ENCODE assay signal across 11 cellular contexts in the genomic region with DNA sequence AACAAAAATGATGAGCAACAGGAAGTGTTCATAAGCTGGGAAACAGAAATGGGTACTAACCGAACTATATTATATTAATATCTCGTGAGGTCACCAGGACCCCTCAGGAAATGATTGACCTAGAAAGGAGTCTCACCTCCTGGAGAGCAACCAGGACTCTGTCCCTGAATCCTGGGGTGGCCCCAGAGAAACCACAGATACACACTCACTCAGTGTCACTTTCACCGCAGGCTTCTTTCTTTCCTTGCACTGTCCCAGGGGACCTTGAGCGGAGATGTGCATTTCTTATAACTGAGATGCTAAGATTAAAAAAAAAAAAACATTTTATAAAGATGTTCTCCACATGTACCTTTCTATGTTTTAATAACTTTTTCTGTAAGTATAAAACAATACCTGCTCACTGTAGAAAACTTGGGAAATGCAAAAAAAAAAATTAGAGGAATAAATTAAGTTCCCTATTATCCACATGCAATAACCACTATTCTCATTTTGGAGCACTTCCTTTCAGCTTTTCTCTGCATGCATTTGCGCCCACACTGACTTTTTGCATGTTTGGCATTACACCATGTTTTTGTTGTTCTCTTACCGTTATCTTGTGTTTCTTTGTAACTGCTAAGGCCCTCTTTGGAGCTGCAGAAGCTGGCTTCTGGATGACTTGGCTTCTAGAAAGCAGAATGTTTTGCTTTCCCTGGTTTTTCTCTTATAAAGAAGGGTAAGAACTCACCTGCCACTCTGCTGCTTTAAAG. TPM values are rescaled to one million over a fixed set of nuclear protein-coding genes. Genes with fewer than 3 reads are reported as not detected.
DNase-seq lines count a peak whose midpoint lies in the region; ATAC-seq, FAIRE-seq and TF ChIP-seq lines count a peak whose summit lies in the region.
"Had no signal": no experiment of that assay in that cellular context is flagged by ENCODE, and none has a peak within 500 bp of the region (broad histone marks: within the 10 kb centered on the region; RNA-seq: fewer than 3 reads in every experiment).

No MANE protein-coding gene starts in this region.

- no peak overlapping the region for H2AFZ ChIP-seq in GM12878 (ENCODE audit: control insufficient read depth, low read depth, low read length)

- H3K27ac ChIP-seq in BLaER1 (no peak overlapping the region; the same call in 1 of the 2 replicates), GM12878 (ENCODE audit: control insufficient read depth, insufficient read depth) (peak overlapping the region; percentile 47)
- H3K27ac ChIP-seq: colonic mucosa had no signal

- no peaks in the 10 kb centered on the region for H3K36me3 ChIP-seq in BLaER1
- H3K36me3 ChIP-seq in GM12878 (ENCODE audit: control insufficient read depth in 2 of 2, insufficient read depth in 2 of 2, low read length in 1 of 2): peaks cover 0 to 2% of the 10 kb centered on the region in 2 experiments; a peak in 2 of 4 replicates
- H3K36me3 ChIP-seq: colonic mucosa had no signal

- no peak for FAIRE-seq in GM12878 (lab: Jason Lieb, UNC)

- POLR2A ChIA-PET in GM12878 (lab: Charles Lee): interaction anchor here (0.7 to 3.0 kb wide), 2 partner anchors 15 to 218 kb away, joined by 3 to 9 read pairs; a partner anchor contains a TSS

- in situ Hi-C loops in GM12878 (cut with MboI): no loop called here

- TF ChIP-seq EP300 in GM12878 (IDR thresholded peaks at IDR 0.05; ENCODE audit: borderline replicate concordance in 1 of 2, control insufficient read depth in 1 of 2, low read depth in 2 of 2, low read length in 2 of 2): peak in 1 of 2 experiments; percentile 40; a peak in 1 of 4 replicates

- no peaks in the 10 kb centered on the region for H3K27me3 ChIP-seq in BLaER1
- H3K27me3 ChIP-seq in GM12878 (replicated peaks in 1 of 2; ENCODE audit: control insufficient read depth in 2 of 2, insufficient read depth in 2 of 2, low read length in 1 of 2): no peaks in the 10 kb centered on the region
- H3K27me3 ChIP-seq: colonic mucosa had no signal

- RAD21 ChIA-PET in GM12878 (lab: Charles Lee; ENCODE audit: unreplicated experiment): interaction anchor here (1.1 to 2.2 kb wide), 4 partner anchors 10 to 185 kb away, joined by 3 to 7 read pairs (median 4); no protein-coding TSS in a partner anchor

- intact Hi-C loops in GM12878 (cut with micrococcal nuclease; ENCODE audit: unreplicated experiment): loop anchor here (5.0 kb wide), 1 partner anchor 39 kb away; a partner anchor contains a TSS

- H4K20me1 ChIP-seq in BLaER1 (peaks cover 71% of the 10 kb centered on the region), GM12878 (ENCODE audit: control insufficient read depth, insufficient read depth) (no peaks in the 10 kb centered on the region)

- H3K4me1 ChIP-seq in BLaER1 (peaks cover 96% of the 10 kb centered on the region), GM12878 (ENCODE audit: control insufficient read depth, insufficient read depth, low read length) (peaks cover 32% of the 10 kb centered on the region)

- H3K9me3 ChIP-seq in BLaER1 (no peaks in the 10 kb centered on the region), GM12878 (replicated peaks; ENCODE audit: control insufficient read depth, insufficient read depth, low read length) (no peaks in the 10 kb centered on the region)
- H3K9me3 ChIP-seq: colonic mucosa had no signal

- H3K4me3 ChIP-seq in BLaER1: 0 out of 2 replicates have a peak overlapping the region, but pooled peaks have one; percentile 24
- H3K4me3 ChIP-seq in GM12878: no peak overlapping the region
- H3K4me3 ChIP-seq: colonic mucosa had no signal

- H3K9ac ChIP-seq in BLaER1: peak overlapping the region; percentile 36; the same call in 1 of the 2 replicates
- no peak overlapping the region for H3K9ac ChIP-seq in GM12878 (ENCODE audit: control insufficient read depth, insufficient read depth, low read length)

- TF ChIP-seq CTCF in GM12878 (IDR thresholded peaks at IDR 0.05 in 2 of 3, conservative IDR thresholded peaks at IDR 0.05 in 1 of 3; ENCODE audit: control insufficient read depth in 2 of 3, extremely low read depth in 1 of 3, insufficient read depth in 1 of 3, low read depth in 3 of 3, low read length in 3 of 3): no peak

- ATAC-seq in GM19372 (IDR thresholded peaks at IDR 0.05; ENCODE audit: low read depth, unreplicated experiment) (peak; percentile 76), HG02870 (IDR thresholded peaks at IDR 0.05; ENCODE audit: unreplicated experiment) (peak; percentile 44), GM12878 (peak; percentile 86), HG02840 (IDR thresholded peaks at IDR 0.05; ENCODE audit: low FRiP score, unreplicated experiment) (no peak), GM18505 (IDR thresholded peaks at IDR 0.05; ENCODE audit: unreplicated experiment) (no peak)
- ATAC-seq: activated T-helper 17 cell treated with anti-CD3 and anti-CD28 coated beads, Interleukin-2, amount 50 U/mL, for 72 hours had no signal

- BruUV-seq in GM12878 (replicated peaks; lab: Mats Ljungman, UMichigan): no TSS peak

- TF ChIP-seq POLR2A in GM12878 (IDR thresholded peaks at IDR 0.05; ENCODE audit: low read depth, low read length): no peak
- no peak for TF ChIP-seq POLR2A in GM18505 (IDR thresholded peaks at IDR 0.05; ENCODE audit: borderline replicate concordance, extremely low read depth, insufficient read depth, insufficient read length)

- 15% methylated on average over 6 of the region's 6 CpGs for WGBS in GM12878 (ENCODE audit: insufficient coverage, insufficient replicate concordance, low lambda C conversion rate, missing lambda C conversion rate)

- TF ChIP-seq RAD21 in GM12878 (IDR thresholded peaks at IDR 0.05; ENCODE audit: insufficient read depth, low read depth, low read length): no peak

- peak overlapping the region; percentile 94 for H3K4me2 ChIP-seq in BLaER1
- H3K4me2 ChIP-seq in GM12878 (ENCODE audit: control insufficient read depth, insufficient read depth): peak overlapping the region; percentile 60

- H3K79me2 ChIP-seq in GM12878 (ENCODE audit: control insufficient read depth, insufficient read depth, low read length): peaks cover 2% of the 10 kb centered on the region; the same call in 1 of the 2 replicates

- CTCF ChIA-PET in GM12878 (lab: Yijun Ruan, JAX): interaction anchor here (1.3 to 3.4 kb wide), 5 partner anchors 11 to 88 kb away, joined by 3 to 10 read pairs (median 4); no protein-coding TSS in a partner anchor

- peak; percentile 51 for DNase-seq in GM12878 (ENCODE audit: low read depth, low spot score)
- DNase-seq in dermis blood vessel endothelial cell: no peak
- DNase-seq in HPDE6-E6E7 (ENCODE audit: extremely low spot score): no peak
- DNase-seq: colonic mucosa; stimulated activated naive CD8-positive, alpha-beta T cell treated with anti-CD3 and anti-CD28 coated beads, Interleukin-15, Interleukin-2, amounts not matched to agents 100 U/mL and 50 U/mL, for 24 hours had no signal

- SMC1A ChIA-PET in GM12878 (lab: Charles Lee; ENCODE audit: uncharacterized antibody, unreplicated experiment): interaction anchor here (0.7 to 2.7 kb wide), 10 partner anchors 10 to 299 kb away, joined by 3 to 18 read pairs (median 4); a partner anchor contains a TSS

TF ChIP-seq in GM12878, 131 proteins besides CTCF, POLR2A, EP300 and RAD21 (continues in another document):
- TF ChIP-seq MXI1 (IDR thresholded peaks at IDR 0.05; ENCODE audit: low read depth, low read length): no peak
- TF ChIP-seq CBX3 (IDR thresholded peaks at IDR 0.05; ENCODE audit: borderline replicate concordance, low read depth): no peak
- peak; percentile 84 for TF ChIP-seq EED (IDR thresholded peaks at IDR 0.05; ENCODE audit: low read depth)
- TF ChIP-seq POU2F2 (IDR thresholded peaks at IDR 0.05; ENCODE audit: borderline replicate concordance, low read depth, low read length): peak; percentile 28; the same call in 1 of the 3 replicates
- TF ChIP-seq SMAD5 (IDR thresholded peaks at IDR 0.05; ENCODE audit: low read depth): no peak
- TF ChIP-seq GATAD2B (conservative IDR thresholded peaks at IDR 0.05; ENCODE audit: low read depth): no peak
- no peak for TF ChIP-seq RB1 (IDR thresholded peaks at IDR 0.05; ENCODE audit: borderline replicate concordance)

RNA-seq across cellular contexts. Expression of a gene that starts 15.0 kb away (rescaled TPM):
- 71.2 and 81.8 TPM in 2 replicates for total RNA-seq in GM12878 (2013; cell fraction: nucleolus; rRNA removed)
- total RNA-seq in GM12878 (2014; rRNA removed) (8.8 and 9.3 TPM in 2 replicates), GM12878 (2014; rRNA removed; fragmentation: Illumina TruSeq; extraction: Trizol) (8.4 and 9.0 TPM in 2 replicates), GM12878 (2021) (13.7 and 14.6 TPM in 2 replicates), dermis blood vessel endothelial cell (34.1 and 37.6 TPM in 2 replicates)
- polyA plus RNA-seq in GM12878 (2011; ENCODE audit: low read depth): 3.5 TPM
- polyA plus RNA-seq in GM12878 (2011; rRNA removed) (12.0 and 13.8 TPM in 2 replicates), GM12878 (2014; fragmentation: Illumina TruSeq; extraction: Trizol) (10.7 and 11.5 TPM in 2 replicates), GM12878 (2014; fragmentation: Nextera tagmentation; extraction: Ambion mirVana) (1 to 10 TPM; 1.8 to 2.2 TPM), GM12878 (2014; rRNA removed) (11.3 and 11.6 TPM in 2 replicates), GM12878 (2016; fragmentation: Nextera tagmentation; extraction: Ambion mirVana) (1 to 10 TPM; 6.4 to 8.4 TPM)
- 8.8 and 10.8 TPM in 2 replicates for polyA plus RNA-seq in GM12878 (2011; cell fraction: cytosol; rRNA removed)
- 27.2 and 31.4 TPM in 2 replicates for polyA plus RNA-seq in GM12878 (2011; cell fraction: nucleus; rRNA removed)
- 4.8 and 5.5 TPM in 2 replicates for polyA plus RNA-seq in GM12878 (2012)
- polyA minus RNA-seq in GM12878 (2011; rRNA and poly(A)+ RNA removed): 13.2 and 20.8 TPM in 2 replicates
- polyA minus RNA-seq in GM12878 (2011; cell fraction: cytosol; rRNA and poly(A)+ RNA removed): 4.9 and 6.3 TPM in 2 replicates
- 17.0 and 23.8 TPM in 2 replicates for polyA minus RNA-seq in GM12878 (2011; cell fraction: nucleus; rRNA and poly(A)+ RNA removed)

RNA-seq across cellular contexts. Expression of a gene that starts 41.1 kb away (rescaled TPM):
- total RNA-seq in GM12878 (2013; cell fraction: nucleolus; rRNA removed): 8.6 and 9.7 TPM in 2 replicates
- total RNA-seq in GM12878 (2014; rRNA removed) (61.5 and 71.9 TPM in 2 replicates), GM12878 (2014; rRNA removed; fragmentation: Illumina TruSeq; extraction: Trizol) (78.9 and 86.1 TPM in 2 replicates), GM12878 (2021) (59.1 and 65.2 TPM in 2 replicates), dermis blood vessel endothelial cell (28.6 and 35.6 TPM in 2 replicates)
- polyA plus RNA-seq in GM12878 (2011; ENCODE audit: low read depth): 25.1 TPM
- polyA plus RNA-seq in GM12878 (2011; rRNA removed) (57.0 and 91.2 TPM in 2 replicates), GM12878 (2014; fragmentation: Illumina TruSeq; extraction: Trizol) (87.6 and 115 TPM in 2 replicates), GM12878 (2014; fragmentation: Nextera tagmentation; extraction: Ambion mirVana) (100 to 1,000 TPM; 168 to 215 TPM), GM12878 (2014; rRNA removed) (92.7 and 96.9 TPM in 2 replicates), GM12878 (2016; fragmentation: Nextera tagmentation; extraction: Ambion mirVana) (100 to 1,000 TPM; 108 to 112 TPM)
- polyA plus RNA-seq in GM12878 (2011; cell fraction: cytosol; rRNA removed): 26.8 and 36.3 TPM in 2 replicates
- polyA plus RNA-seq in GM12878 (2011; cell fraction: nucleus; rRNA removed): 21.6 and 23.1 TPM in 2 replicates
- polyA plus RNA-seq in GM12878 (2012): 52.8 and 53.0 TPM in 2 replicates
- 5.9 and 10.8 TPM in 2 replicates for polyA minus RNA-seq in GM12878 (2011; rRNA and poly(A)+ RNA removed)
- polyA minus RNA-seq in GM12878 (2011; cell fraction: cytosol; rRNA and poly(A)+ RNA removed): 8.7 and 10.1 TPM in 2 replicates
- 9.2 and 13.8 TPM in 2 replicates for polyA minus RNA-seq in GM12878 (2011; cell fraction: nucleus; rRNA and poly(A)+ RNA removed)

Comparison
In these comparisons a context has a peak if more than half of its experiments do, and no peak if none do; other contexts are left out.
1. ATAC-seq: peak in GM19372 (single experiment), HG02870 (single experiment) and GM12878 (single experiment); none in HG02840 (single experiment) and GM18505 (single experiment).